In genomic region chr11:69060806-69061712, GRCh38 we compare ENCODE assay signal across 21 cellular contexts. TPM values are rescaled to one million over a fixed set of nuclear protein-coding genes. Genes with fewer than 3 reads are reported as not detected.
A peak's percentile ranks its signal among the peaks of the same experiment; 100 is the strongest.
DNase-seq lines count a peak whose midpoint lies in the region; ATAC-seq and TF ChIP-seq lines count a peak whose summit lies in the region.
"Had no signal": no experiment of that assay in that cellular context is flagged by ENCODE, and none has a peak within 500 bp of the region (broad histone marks: within the 10 kb centered on the region; RNA-seq: fewer than 3 reads in every experiment).

No MANE protein-coding gene starts in this region.

- H2AFZ ChIP-seq in SK-N-SH (ENCODE audit: low read depth), result no peak overlapping the region
- H2AFZ ChIP-seq: GM23338, PC-9 had no signal

- peak overlapping the region; percentile 67 for H3K27ac Mint-ChIP-seq in T-helper 17 cell
- H3K27ac Mint-ChIP-seq in stimulated activated effector memory CD8-positive, alpha-beta T cell treated with anti-CD3 and anti-CD28 coated beads, Interleukin-12 subunit alpha, Interleukin-12 subunit beta, amount 100 ng/mL, for 72 hours, result peak overlapping the region; percentile 63
- H3K27ac Mint-ChIP-seq: GM23338 had no signal

- peak; percentile 16; the same call in 1 of the 2 replicates for TF ChIP-seq RAD21 in SK-N-SH (IDR thresholded peaks at IDR 0.05; ENCODE audit: low read length)

- intact Hi-C loops in esophagus muscularis mucosa (cut with DNase I), result no loop called here

- no peak overlapping the region for H3K4me2 ChIP-seq in SK-N-SH
- H3K4me2 ChIP-seq: BLaER1, GM23338, KMS-11, PC-9 had no signal

- CTCF ChIA-PET in SK-N-SH (lab: Yijun Ruan, JAX), result interaction anchor here (1.1 to 1.4 kb wide), 3 partner anchors 41 to 263 kb away, joined by 3 read pairs; no protein-coding TSS in a partner anchor

- H3K27me3 ChIP-seq in SK-N-SH (ENCODE audit: insufficient read depth), result no peaks in the 10 kb centered on the region
- H3K27me3 ChIP-seq in esophagus muscularis mucosa, result no peaks in the 10 kb centered on the region
- H3K27me3 ChIP-seq: BLaER1 had no signal

- no peaks in the 10 kb centered on the region for H3F3A ChIP-seq in SK-N-SH (replicated peaks; ENCODE audit: insufficient read depth)

- peaks cover 10% of the 10 kb centered on the region for H3K4me1 Mint-ChIP-seq in T-helper 17 cell
- H3K4me1 Mint-ChIP-seq in stimulated activated effector memory CD8-positive, alpha-beta T cell treated with anti-CD3 and anti-CD28 coated beads, Interleukin-12 subunit alpha, Interleukin-12 subunit beta, amount 100 ng/mL, for 72 hours, result peaks cover 36% of the 10 kb centered on the region
- H3K4me1 Mint-ChIP-seq: GM23338 had no signal

- H3K36me3 Mint-ChIP-seq in T-helper 17 cell (ENCODE audit: low read depth), result peaks cover 4% of the 10 kb centered on the region
- peaks cover 10% of the 10 kb centered on the region for H3K36me3 Mint-ChIP-seq in stimulated activated effector memory CD8-positive, alpha-beta T cell treated with anti-CD3 and anti-CD28 coated beads, Interleukin-12 subunit alpha, Interleukin-12 subunit beta, amount 100 ng/mL, for 72 hours

- H3K27me3 Mint-ChIP-seq in T-helper 17 cell, result no peaks in the 10 kb centered on the region

- no peak overlapping the region for H3K27ac ChIP-seq in SK-N-SH (ENCODE audit: low read depth in 2 of 2, low read length in 1 of 2)
- peak overlapping the region in 3 of 4 donors; percentile 22 to 37 (median 28) for H3K27ac ChIP-seq in esophagus muscularis mucosa (replicated peaks in 1 of 4)
- H3K27ac ChIP-seq: 22Rv1, BLaER1, KMS-11, PC-9 had no signal

- no peaks in the 10 kb centered on the region for H3K9me2 ChIP-seq in SK-N-SH

- H3K4me3 ChIP-seq in SK-N-SH (ENCODE audit: low read depth in 2 of 2, low read length in 1 of 2), result no peak overlapping the region
- no peak overlapping the region for H3K4me3 ChIP-seq in esophagus muscularis mucosa
- H3K4me3 ChIP-seq: BLaER1, GM23338, PC-9 had no signal

- H3K4me1 ChIP-seq in SK-N-SH (ENCODE audit: control insufficient read depth in 1 of 2, insufficient read depth in 2 of 2, low read depth in 1 of 2, low read length in 1 of 2) (peaks cover 0 to 4% of the 10 kb centered on the region in 2 experiments; a peak in 1 of 4 replicates), esophagus muscularis mucosa (peaks cover 11 to 91% (median 64%) of the 10 kb centered on the region in 4 donors)

- H3K36me3 ChIP-seq in SK-N-SH (replicated peaks in 1 of 2; ENCODE audit: control insufficient read depth in 1 of 2, insufficient read depth in 2 of 2, low read length in 1 of 2) (peaks cover 0 to 8% of the 10 kb centered on the region in 2 experiments), esophagus muscularis mucosa (peaks cover 26 to 80% (median 63%) of the 10 kb centered on the region in 4 donors)

- DNase-seq in SK-N-SH (no peak), T-helper 17 cell (no peak), esophagus muscularis mucosa (ENCODE audit: extremely low spot score) (no peak), AG08395 (ENCODE audit: low spot score) (no peak)
- no peak for DNase-seq in stimulated activated effector memory CD8-positive, alpha-beta T cell treated with anti-CD3 and anti-CD28 coated beads, Interleukin-12 subunit alpha, Interleukin-12 subunit beta, amount 100 ng/mL, for 72 hours (ENCODE audit: low spot score in 2 of 2)
- DNase-seq: GF-D8, NCI-H1092, NCI-H2081 treated with DMSO at 0.1 percent for 48 hours, NCI-H510A treated with DMSO at 0.1 percent for 48 hours, NCI-H82, PC-9 had no signal

- whole genome bisulfite sequencing in SK-N-SH (ENCODE audit: low lambda C conversion rate), result 90% methylated on average over 23 of the region's 25 CpGs
- WGBS in esophagus muscularis mucosa, result 87% methylated on average over 24 of the region's 25 CpGs

- TF ChIP-seq POLR2A in esophagus muscularis mucosa (IDR thresholded peaks at IDR 0.05; ENCODE audit: low read depth), result no peak

- no peaks in the 10 kb centered on the region for H4K20me1 ChIP-seq in SK-N-SH (ENCODE audit: insufficient read depth)

- TF ChIP-seq EP300 in SK-N-SH (IDR thresholded peaks at IDR 0.05; ENCODE audit: borderline replicate concordance in 1 of 2, low read depth in 1 of 2, low read length in 1 of 2) (no peak), esophagus muscularis mucosa (IDR thresholded peaks at IDR 0.05) (no peak)

- POLR2A ChIA-PET in SK-N-SH (lab: Yijun Ruan, JAX), result no interaction called here

- TF ChIP-seq CTCF in SK-N-SH (IDR thresholded peaks at IDR 0.05) (no peak), esophagus muscularis mucosa (IDR thresholded peaks at IDR 0.05) (no peak)

- H3K9ac ChIP-seq in SK-N-SH, result no peak overlapping the region
- H3K9ac ChIP-seq: BLaER1, KMS-11 had no signal

- H3K79me2 ChIP-seq in SK-N-SH (ENCODE audit: insufficient read depth), result no peaks in the 10 kb centered on the region

- H3K9me3 Mint-ChIP-seq in stimulated activated effector memory CD8-positive, alpha-beta T cell treated with anti-CD3 and anti-CD28 coated beads, Interleukin-12 subunit alpha, Interleukin-12 subunit beta, amount 100 ng/mL, for 72 hours, result no peaks in the 10 kb centered on the region
- H3K9me3 Mint-ChIP-seq: GM23338 had no signal

- ATAC-seq in SK-N-SH treated with all-trans-retinoic acid at 6 μM for 48 hours (no peak), T-helper 17 cell (no peak), HG03159 (IDR thresholded peaks at IDR 0.05; ENCODE audit: unreplicated experiment) (no peak), GM19328 (IDR thresholded peaks at IDR 0.05; ENCODE audit: unreplicated experiment) (no peak)
- no peak for ATAC-seq in stimulated activated effector memory CD8-positive, alpha-beta T cell treated with anti-CD3 and anti-CD28 coated beads, Interleukin-12 subunit alpha, Interleukin-12 subunit beta, amount 100 ng/mL, for 72 hours
- ATAC-seq: GM23338, HepG2 had no signal

- no peak overlapping the region for H3K4me3 Mint-ChIP-seq in T-helper 17 cell
- no peak overlapping the region for H3K4me3 Mint-ChIP-seq in stimulated activated effector memory CD8-positive, alpha-beta T cell treated with anti-CD3 and anti-CD28 coated beads, Interleukin-12 subunit alpha, Interleukin-12 subunit beta, amount 100 ng/mL, for 72 hours
- H3K4me3 Mint-ChIP-seq: GM23338 had no signal

- H3K9me3 ChIP-seq in SK-N-SH (no peaks in the 10 kb centered on the region), T-helper 17 cell (ENCODE audit: control insufficient read depth, low read length, poor library complexity, severe bottlenecking) (no peaks in the 10 kb centered on the region), esophagus muscularis mucosa (no peaks in the 10 kb centered on the region)
- H3K9me3 ChIP-seq: BLaER1 had no signal

TF ChIP-seq in SK-N-SH, 30 proteins besides CTCF, POLR2A, EP300 and RAD21 (continues in another document):
- TF ChIP-seq MXI1 (IDR thresholded peaks at IDR 0.05; ENCODE audit: low read depth, low read length) (no peak), POLR2AphosphoS5 (IDR thresholded peaks at IDR 0.05; ENCODE audit: low read depth, low read length) (no peak)

TF ChIP-seq in SK-N-SH treated with all-trans-retinoic acid at 6 μM for 48 hours, 23 proteins besides CTCF, POLR2A, EP300 and RAD21 (continues in another document):
- TF ChIP-seq PATZ1 (CRISPR knock-in tag; IDR thresholded peaks at IDR 0.05; ENCODE audit: borderline replicate concordance) (no peak), CSRNP3 (CRISPR knock-in tag; IDR thresholded peaks at IDR 0.05) (no peak)

RNA-seq across cellular contexts. Expression of gene TPCN2, which starts 12.3 kb away (rescaled TPM):
- polyA plus RNA-seq in SK-N-SH (2012; rRNA removed), result 7.6 and 8.7 TPM in 2 replicates
- polyA plus RNA-seq in SK-N-SH (2012; cell fraction: cytosol; rRNA removed), result 3.3 and 4.5 TPM in 2 replicates
- polyA plus RNA-seq in SK-N-SH (2012; cell fraction: nucleus; rRNA removed), result 36.5 and 41.4 TPM in 2 replicates
- total RNA-seq in T-helper 17 cell (10 to 100 TPM in 1 of 2 donors, 1 to 10 TPM in 1; 9.1 to 16.4 TPM), esophagus muscularis mucosa (10 to 100 TPM; 18.7 to 34.5 (median 24.7) TPM)

RNA-seq across cellular contexts. Expression of gene MRGPRF, which starts 48.0 kb away (rescaled TPM):
- 0.18 and 0.19 TPM in 2 replicates for polyA plus RNA-seq in SK-N-SH (2012; rRNA removed)
- polyA plus RNA-seq in SK-N-SH (2012; cell fraction: cytosol; rRNA removed), result 0.08 and 0.12 TPM in 2 replicates
- 0.21 and 0.39 TPM in 2 replicates for polyA plus RNA-seq in SK-N-SH (2012; cell fraction: nucleus; rRNA removed)
- not detected for total RNA-seq in T-helper 17 cell
- total RNA-seq in esophagus muscularis mucosa, result 100 to 1,000 TPM in 3 of 4 donors, 10 to 100 TPM in 1; 77.9 to 206 (median 126) TPM
- total RNA-seq: Daoy, HepG2, MCF 10A had no signal
- polyA plus RNA-seq: HepG2 had no signal

Comparison
In these comparisons a context has a peak if more than half of its experiments do, and no peak if none do; other contexts are left out.
1. H3K27ac ChIP-seq: peak in esophagus muscularis mucosa (3 of 4); none in SK-N-SH (0 of 2).
2. RNA of gene MRGPRF, which starts 48.0 kb away (total RNA-seq): 77.9 to 206 TPM in esophagus muscularis mucosa; not detected in T-helper 17 cell; every median in the first group is over 10 times any median in the second.